1 cellular context compared by ENCODE assay signal in genomic region chr10:67668448-67668847, GRCh38.
TF ChIP-seq lines count a peak whose summit lies in the region.

No MANE protein-coding gene starts in this region.

TF ChIP-seq in HepG2, 621 proteins besides CTCF, POLR2A, EP300 and RAD21:
- TF ChIP-seq MTF2 (CRISPR knock-in tag; IDR thresholded peaks at IDR 0.05; ENCODE audit: borderline replicate concordance) (no peak), HIC2 (CRISPR knock-in tag; IDR thresholded peaks at IDR 0.05; ENCODE audit: low read depth) (no peak), ZNF207 (IDR thresholded peaks at IDR 0.05; ENCODE audit: borderline replicate concordance) (no peak), ZBTB42 (CRISPR knock-in tag; IDR thresholded peaks at IDR 0.05) (no peak), ZNF770 (CRISPR knock-in tag; IDR thresholded peaks at IDR 0.05) (no peak), ZBTB8A (CRISPR knock-in tag; IDR thresholded peaks at IDR 0.05; ENCODE audit: borderline replicate concordance, low read depth) (no peak), ZNF275 (CRISPR knock-in tag; IDR thresholded peaks at IDR 0.05; ENCODE audit: borderline replicate concordance) (no peak), ZFP82 (CRISPR knock-in tag; IDR thresholded peaks at IDR 0.05; ENCODE audit: borderline replicate concordance) (no peak), ZNF781 (CRISPR knock-in tag; IDR thresholded peaks at IDR 0.05; ENCODE audit: borderline replicate concordance, not compliant biosample characterization) (no peak), HCFC1 (IDR thresholded peaks at IDR 0.05; ENCODE audit: low read depth, low read length) (no peak), POGZ (CRISPR knock-in tag; IDR thresholded peaks at IDR 0.05) (no peak)
- TF ChIP-seq, protein P1, sequence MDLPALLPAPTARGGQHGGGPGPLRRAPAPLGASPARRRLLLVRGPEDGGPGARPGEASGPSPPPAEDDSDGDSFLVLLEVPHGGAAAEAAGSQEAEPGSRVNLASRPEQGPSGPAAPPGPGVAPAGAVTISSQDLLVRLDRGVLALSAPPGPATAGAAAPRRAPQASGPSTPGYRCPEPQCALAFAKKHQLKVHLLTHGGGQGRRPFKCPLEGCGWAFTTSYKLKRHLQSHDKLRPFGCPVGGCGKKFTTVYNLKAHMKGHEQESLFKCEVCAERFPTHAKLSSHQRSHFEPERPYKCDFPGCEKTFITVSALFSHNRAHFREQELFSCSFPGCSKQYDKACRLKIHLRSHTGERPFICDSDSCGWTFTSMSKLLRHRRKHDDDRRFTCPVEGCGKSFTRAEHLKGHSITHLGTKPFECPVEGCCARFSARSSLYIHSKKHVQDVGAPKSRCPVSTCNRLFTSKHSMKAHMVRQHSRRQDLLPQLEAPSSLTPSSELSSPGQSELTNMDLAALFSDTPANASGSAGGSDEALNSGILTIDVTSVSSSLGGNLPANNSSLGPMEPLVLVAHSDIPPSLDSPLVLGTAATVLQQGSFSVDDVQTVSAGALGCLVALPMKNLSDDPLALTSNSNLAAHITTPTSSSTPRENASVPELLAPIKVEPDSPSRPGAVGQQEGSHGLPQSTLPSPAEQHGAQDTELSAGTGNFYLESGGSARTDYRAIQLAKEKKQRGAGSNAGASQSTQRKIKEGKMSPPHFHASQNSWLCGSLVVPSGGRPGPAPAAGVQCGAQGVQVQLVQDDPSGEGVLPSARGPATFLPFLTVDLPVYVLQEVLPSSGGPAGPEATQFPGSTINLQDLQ (CRISPR knock-in tag; IDR thresholded peaks at IDR 0.05), result no peak
